ENCODE assay signal across 11 cellular contexts in the genomic region with DNA sequence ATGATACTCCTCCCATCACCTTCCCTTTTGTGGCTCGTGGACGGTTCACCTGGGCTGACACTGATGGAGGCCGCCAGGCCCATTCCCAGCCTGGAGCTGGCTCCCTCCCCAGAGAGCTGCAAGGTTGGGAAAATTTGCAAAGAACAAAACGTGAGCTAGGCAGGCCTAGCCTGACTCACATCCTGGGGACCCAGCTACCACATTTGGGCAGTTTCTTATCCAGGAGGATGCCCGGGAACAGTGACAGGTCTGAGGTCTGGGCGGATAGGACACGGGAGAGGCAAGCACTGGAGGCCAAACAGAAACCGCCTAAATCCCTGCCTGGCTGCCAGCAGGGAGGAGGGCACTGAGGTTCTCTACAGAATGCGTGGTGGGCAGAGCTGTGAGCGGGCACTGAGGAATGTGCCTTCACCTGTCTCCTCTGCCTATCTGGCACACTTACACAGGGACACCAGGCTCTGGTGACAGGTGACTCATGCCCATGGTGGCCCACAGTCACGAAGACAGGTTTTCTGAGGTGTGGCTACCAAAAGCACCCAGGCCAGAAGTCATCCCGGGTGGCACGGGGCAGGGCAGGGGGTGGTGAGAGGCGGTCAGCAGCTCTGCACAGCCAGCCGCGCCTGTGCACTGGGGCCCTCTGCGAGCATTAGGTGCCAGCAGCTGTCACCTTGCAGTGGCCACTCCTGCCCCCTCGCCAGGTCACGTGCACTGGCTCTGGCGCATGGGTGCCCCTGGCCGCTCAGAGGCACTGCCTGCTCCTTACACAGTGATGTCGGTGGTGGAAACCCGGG. TPM values are rescaled to one million over a fixed set of nuclear protein-coding genes. Genes with fewer than 3 reads are reported as not detected.
DNase-seq lines count a peak whose midpoint lies in the region; ATAC-seq, FAIRE-seq and TF ChIP-seq lines count a peak whose summit lies in the region.
"Had no signal": no experiment of that assay in that cellular context is flagged by ENCODE, and none has a peak within 500 bp of the region (broad histone marks: within the 10 kb centered on the region; RNA-seq: fewer than 3 reads in every experiment).

No MANE protein-coding gene starts in this region.

- peak overlapping the region; percentile 55 for H3K4me2 ChIP-seq in astrocyte (ENCODE audit: low read length)

- intact Hi-C loops in natural killer cell (cut with micrococcal nuclease) = no loop called here

- H3K79me2 ChIP-seq in astrocyte (ENCODE audit: insufficient read depth, low read length) = peaks cover 94% of the 10 kb centered on the region

- ATAC-seq in natural killer cell treated with Interleukin-12 subunit alpha and Interleukin-12 subunit beta and Interleukin-15 and Interleukin-18, amount 100 ng/mL, for 72 hours = no peak
- ATAC-seq in natural killer cell = no peak
- no peak for ATAC-seq in omental fat pad (ENCODE audit: low FRiP score)
- no peak for ATAC-seq in HG02852 (IDR thresholded peaks at IDR 0.05; ENCODE audit: unreplicated experiment)

- no peaks in the 10 kb centered on the region for H3K27me3 Mint-ChIP-seq in natural killer cell treated with Interleukin-12 subunit alpha and Interleukin-12 subunit beta and Interleukin-15 and Interleukin-18, amount 100 ng/mL, for 72 hours
- H3K27me3 Mint-ChIP-seq in natural killer cell (ENCODE audit: low read depth in 2 of 2) (no peaks in the 10 kb centered on the region), astrocyte (ENCODE audit: low read depth, unreplicated experiment) (no peaks in the 10 kb centered on the region)

- H3K4me1 ChIP-seq in astrocyte (ENCODE audit: insufficient read depth, low read length) = peaks cover 56% of the 10 kb centered on the region

- H3K4me1 Mint-ChIP-seq in natural killer cell treated with Interleukin-12 subunit alpha and Interleukin-12 subunit beta and Interleukin-15 and Interleukin-18, amount 100 ng/mL, for 72 hours (ENCODE audit: low read depth in 2 of 2) = peaks cover 48 to 55% of the 10 kb centered on the region in 2 donors
- peaks cover 35 to 52% of the 10 kb centered on the region in 2 donors for H3K4me1 Mint-ChIP-seq in natural killer cell
- H3K4me1 Mint-ChIP-seq in astrocyte (ENCODE audit: low read depth, unreplicated experiment) = peaks cover 38% of the 10 kb centered on the region

- no peaks in the 10 kb centered on the region for H3K27me3 ChIP-seq in astrocyte (ENCODE audit: insufficient read depth, low read length)

- H4K20me1 ChIP-seq in astrocyte (ENCODE audit: insufficient read depth, low read length) = peaks cover 95% of the 10 kb centered on the region

- no peak for TF ChIP-seq CTCF in natural killer cell (IDR thresholded peaks at IDR 0.05)
- TF ChIP-seq CTCF in astrocyte (IDR thresholded peaks at IDR 0.05; ENCODE audit: insufficient read depth, low read depth, low read length) = no peak
- no peak for TF ChIP-seq CTCF in omental fat pad (IDR thresholded peaks at IDR 0.05)

- no peak overlapping the region for H3K27ac ChIP-seq in astrocyte (ENCODE audit: low read depth, low read length)

- H3K36me3 Mint-ChIP-seq in natural killer cell treated with Interleukin-12 subunit alpha and Interleukin-12 subunit beta and Interleukin-15 and Interleukin-18, amount 100 ng/mL, for 72 hours = no peaks in the 10 kb centered on the region
- H3K36me3 Mint-ChIP-seq in natural killer cell (no peaks in the 10 kb centered on the region), astrocyte (ENCODE audit: low read depth, unreplicated experiment) (peaks cover 9% of the 10 kb centered on the region)

- FAIRE-seq in astrocyte (lab: Jason Lieb, UNC) = no peak
- FAIRE-seq: TTC549 had no signal

- H3K4me3 Mint-ChIP-seq in natural killer cell treated with Interleukin-12 subunit alpha and Interleukin-12 subunit beta and Interleukin-15 and Interleukin-18, amount 100 ng/mL, for 72 hours = no peak overlapping the region
- H3K4me3 Mint-ChIP-seq in natural killer cell (no peak overlapping the region), astrocyte (ENCODE audit: unreplicated experiment) (no peak overlapping the region)

- peak overlapping the region; percentile 57 to 58 for H3K27ac Mint-ChIP-seq in natural killer cell treated with Interleukin-12 subunit alpha and Interleukin-12 subunit beta and Interleukin-15 and Interleukin-18, amount 100 ng/mL, for 72 hours
- H3K27ac Mint-ChIP-seq in natural killer cell (peak overlapping the region in 1 of 2 donors; percentile 46), astrocyte (ENCODE audit: unreplicated experiment) (peak overlapping the region; percentile 69)

- no peak overlapping the region for H2AFZ ChIP-seq in astrocyte (ENCODE audit: low read depth, low read length)

- no peaks in the 10 kb centered on the region for H3K9me3 Mint-ChIP-seq in natural killer cell treated with Interleukin-12 subunit alpha and Interleukin-12 subunit beta and Interleukin-15 and Interleukin-18, amount 100 ng/mL, for 72 hours
- no peaks in the 10 kb centered on the region for H3K9me3 Mint-ChIP-seq in natural killer cell
- H3K9me3 Mint-ChIP-seq in astrocyte (ENCODE audit: unreplicated experiment) = no peaks in the 10 kb centered on the region

- H3K36me3 ChIP-seq in astrocyte (ENCODE audit: insufficient read depth, low read length) = no peaks in the 10 kb centered on the region

- peak overlapping the region; percentile 39 for H3K9ac ChIP-seq in astrocyte (ENCODE audit: low read length)

- H3K4me3 ChIP-seq in astrocyte (ENCODE audit: insufficient read depth, low read depth, low read length) = no peak overlapping the region

- DNase-seq in natural killer cell treated with Interleukin-12 subunit alpha and Interleukin-12 subunit beta and Interleukin-15 and Interleukin-18, amount 100 ng/mL, for 72 hours (ENCODE audit: low spot score) = no peak
- no peak for DNase-seq in natural killer cell
- no peak for DNase-seq in astrocyte (ENCODE audit: low read depth)
- peak; percentile 45 for DNase-seq in mucosa of gallbladder (ENCODE audit: low spot score)
- DNase-seq in omental fat pad (ENCODE audit: low spot score) = no peak
- no peak for DNase-seq in activated CD8-positive, alpha-beta memory T cell treated with anti-CD3 and anti-CD28 coated beads, Interleukin-2, amount 50 U/mL, for 4 hours
- no peak for DNase-seq in iPS-NIHi7 (ENCODE audit: extremely low spot score)
- DNase-seq: NCI-H2107, retina had no signal

- no peaks in the 10 kb centered on the region for H3K9me3 ChIP-seq in astrocyte (ENCODE audit: insufficient read depth, low read depth, low read length)

RNA-seq across cellular contexts. Expression of a gene that starts 23.2 kb away (rescaled TPM):
- 10 to 100 TPM; 47.0 to 50.8 TPM for total RNA-seq in natural killer cell treated with Interleukin-12 subunit alpha and Interleukin-12 subunit beta and Interleukin-15 and Interleukin-18, amount 100 ng/mL, for 72 hours
- total RNA-seq in natural killer cell = 10 to 100 TPM; 43.9 to 55.7 (median 49.2) TPM
- total RNA-seq in astrocyte = 101 and 102 TPM in 2 replicates
- total RNA-seq in mucosa of gallbladder = 56.9 TPM
- total RNA-seq in omental fat pad = 10 to 100 TPM; 38.0 to 54.9 (median 48.2) TPM

RNA-seq across cellular contexts. Expression of a gene that starts 25.3 kb away (rescaled TPM):
- total RNA-seq in natural killer cell treated with Interleukin-12 subunit alpha and Interleukin-12 subunit beta and Interleukin-15 and Interleukin-18, amount 100 ng/mL, for 72 hours = 100 to 1,000 TPM in 1 of 2 donors, 10 to 100 TPM in 1; 54.6 to 125 TPM
- total RNA-seq in natural killer cell = 10 to 100 TPM; 34.4 to 40.8 (median 35.2) TPM
- total RNA-seq in astrocyte = 7.2 and 8.5 TPM in 2 replicates
- total RNA-seq in mucosa of gallbladder = 8.3 TPM
- total RNA-seq in omental fat pad = 1 to 10 TPM; 3.9 to 6.5 (median 4.1) TPM

RNA-seq across cellular contexts. Expression of a gene that starts 33.8 kb away (rescaled TPM):
- 10 to 100 TPM; 28.3 to 73.5 TPM for total RNA-seq in natural killer cell treated with Interleukin-12 subunit alpha and Interleukin-12 subunit beta and Interleukin-15 and Interleukin-18, amount 100 ng/mL, for 72 hours
- total RNA-seq in natural killer cell (10 to 100 TPM; 30.4 to 38.4 (median 31.1) TPM), astrocyte (10.3 and 14.7 TPM in 2 replicates), mucosa of gallbladder (26.1 TPM), omental fat pad (1 to 10 TPM; 3.5 to 7.1 (median 6.0) TPM)

RNA-seq across cellular contexts. Expression of a gene that starts 38.6 kb away (rescaled TPM):
- 10 to 100 TPM in 1 of 2 donors, 1 to 10 TPM in 1; 7.3 to 12.8 TPM for total RNA-seq in natural killer cell treated with Interleukin-12 subunit alpha and Interleukin-12 subunit beta and Interleukin-15 and Interleukin-18, amount 100 ng/mL, for 72 hours
- total RNA-seq in natural killer cell = 1 to 10 TPM; 1.4 to 3.3 (median 2.0) TPM
- 1.8 and 5.3 TPM in 2 replicates for total RNA-seq in astrocyte
- 37.8 TPM for total RNA-seq in mucosa of gallbladder
- total RNA-seq in omental fat pad = 10 to 100 TPM in 2 of 4 donors, 1 to 10 TPM in 2; 4.6 to 18.8 (median 7.7) TPM
